In the genomic region with DNA sequence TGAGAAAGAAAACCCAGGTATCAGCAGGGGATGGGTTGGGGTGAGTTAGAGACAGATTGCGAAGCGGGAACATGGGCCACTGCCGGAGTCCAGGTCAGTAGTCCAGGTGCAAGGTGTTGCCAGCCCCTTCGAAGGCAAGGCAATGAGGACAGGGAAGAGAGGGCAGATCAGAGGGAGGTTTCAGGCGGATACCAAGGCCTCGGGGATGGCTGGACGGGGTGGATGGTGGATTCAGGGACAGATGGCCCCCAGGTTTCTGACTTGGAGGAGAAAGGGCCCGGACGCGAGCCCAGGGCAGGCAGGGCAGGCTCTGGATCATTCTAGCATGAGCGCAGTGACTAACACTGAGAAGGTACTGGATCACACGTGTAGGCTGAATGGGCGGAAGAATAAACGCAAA, we compare ENCODE assay signal across 16 cellular contexts. TPM values are rescaled to one million over a fixed set of nuclear protein-coding genes. Genes with fewer than 3 reads are reported as not detected.
A peak's percentile ranks its signal among the peaks of the same experiment; 100 is the strongest.
DNase-seq lines count a peak whose midpoint lies in the region; ATAC-seq and TF ChIP-seq lines count a peak whose summit lies in the region.
"Had no signal": no experiment of that assay in that cellular context is flagged by ENCODE, and none has a peak within 500 bp of the region (broad histone marks: within the 10 kb centered on the region; RNA-seq: fewer than 3 reads in every experiment).

No MANE protein-coding gene starts in this region.

- H3K27ac Mint-ChIP-seq in activated naive CD8-positive, alpha-beta T cell treated with anti-CD3 and anti-CD28 coated beads, Interleukin-2, amount 10 ng/mL, durations not matched to agents 7 days and 5 days = peak overlapping the region; percentile 32
- H3K27ac Mint-ChIP-seq in activated naive CD8-positive, alpha-beta T cell treated with anti-CD3 and anti-CD28 coated beads, Interleukin-2, amount 50 U/mL, for 24 hours = no peak overlapping the region
- H3K27ac Mint-ChIP-seq in stimulated activated naive CD8-positive, alpha-beta T cell treated with anti-CD3 and anti-CD28 coated beads, Interleukin-15, amount 100 ng/mL, for 72 hours = peak overlapping the region; percentile 5 to 59
- no peak overlapping the region for H3K27ac Mint-ChIP-seq in glutamatergic neuron (ENCODE audit: unreplicated experiment)
- H3K27ac Mint-ChIP-seq: B cell, GM23338, H9 had no signal

- TF ChIP-seq CTCF in glutamatergic neuron (IDR thresholded peaks at IDR 0.05; ENCODE audit: partially characterized antibody, unreplicated experiment) = no peak

- peaks cover 3% of the 10 kb centered on the region for H3K4me1 Mint-ChIP-seq in activated naive CD8-positive, alpha-beta T cell treated with anti-CD3 and anti-CD28 coated beads, Interleukin-2, amount 10 ng/mL, durations not matched to agents 7 days and 5 days
- H3K4me1 Mint-ChIP-seq in activated naive CD8-positive, alpha-beta T cell treated with anti-CD3 and anti-CD28 coated beads, Interleukin-2, amount 50 U/mL, for 24 hours = no peaks in the 10 kb centered on the region
- peaks cover 8% of the 10 kb centered on the region for H3K4me1 Mint-ChIP-seq in stimulated activated naive CD8-positive, alpha-beta T cell treated with anti-CD3 and anti-CD28 coated beads, Interleukin-15, amount 100 ng/mL, for 72 hours
- H3K4me1 Mint-ChIP-seq in glutamatergic neuron (ENCODE audit: low read depth, unreplicated experiment) = peaks cover 26% of the 10 kb centered on the region
- H3K4me1 Mint-ChIP-seq: B cell had no signal

- no peak overlapping the region for H3K4me3 Mint-ChIP-seq in activated naive CD8-positive, alpha-beta T cell treated with anti-CD3 and anti-CD28 coated beads, Interleukin-2, amount 10 ng/mL, durations not matched to agents 7 days and 5 days
- no peak overlapping the region for H3K4me3 Mint-ChIP-seq in activated naive CD8-positive, alpha-beta T cell treated with anti-CD3 and anti-CD28 coated beads, Interleukin-2, amount 50 U/mL, for 24 hours
- H3K4me3 Mint-ChIP-seq in stimulated activated naive CD8-positive, alpha-beta T cell treated with anti-CD3 and anti-CD28 coated beads, Interleukin-15, amount 100 ng/mL, for 72 hours = no peak overlapping the region
- peak overlapping the region; percentile 55 for H3K4me3 Mint-ChIP-seq in glutamatergic neuron (ENCODE audit: unreplicated experiment)
- H3K4me3 Mint-ChIP-seq: B cell; CD4-positive, alpha-beta memory T cell; GM23338; H9 had no signal

- no peaks in the 10 kb centered on the region for H3K36me3 Mint-ChIP-seq in activated naive CD8-positive, alpha-beta T cell treated with anti-CD3 and anti-CD28 coated beads, Interleukin-2, amount 10 ng/mL, durations not matched to agents 7 days and 5 days
- no peaks in the 10 kb centered on the region for H3K36me3 Mint-ChIP-seq in activated naive CD8-positive, alpha-beta T cell treated with anti-CD3 and anti-CD28 coated beads, Interleukin-2, amount 50 U/mL, for 24 hours (ENCODE audit: low read depth)
- H3K36me3 Mint-ChIP-seq in glutamatergic neuron (ENCODE audit: unreplicated experiment) = peaks cover 4% of the 10 kb centered on the region
- H3K36me3 Mint-ChIP-seq: CD4-positive, alpha-beta memory T cell had no signal

- H3K9me3 Mint-ChIP-seq in activated naive CD8-positive, alpha-beta T cell treated with anti-CD3 and anti-CD28 coated beads, Interleukin-2, amount 10 ng/mL, durations not matched to agents 7 days and 5 days = no peaks in the 10 kb centered on the region
- no peaks in the 10 kb centered on the region for H3K9me3 Mint-ChIP-seq in activated naive CD8-positive, alpha-beta T cell treated with anti-CD3 and anti-CD28 coated beads, Interleukin-2, amount 50 U/mL, for 24 hours
- H3K9me3 Mint-ChIP-seq in stimulated activated naive CD8-positive, alpha-beta T cell treated with anti-CD3 and anti-CD28 coated beads, Interleukin-15, amount 100 ng/mL, for 72 hours = no peaks in the 10 kb centered on the region
- H3K9me3 Mint-ChIP-seq in glutamatergic neuron (ENCODE audit: unreplicated experiment) = peaks cover 11% of the 10 kb centered on the region
- H3K9me3 Mint-ChIP-seq: GM23338, H9 had no signal

- POLR2A ChIA-PET in activated naive CD8-positive, alpha-beta T cell treated with anti-CD3 and anti-CD28 coated beads, Interleukin-2, amount 10 ng/mL, durations not matched to agents 7 days and 5 days (lab: Charles Lee) = no interaction called here

- no peak for ATAC-seq in activated naive CD8-positive, alpha-beta T cell treated with anti-CD3 and anti-CD28 coated beads, Interleukin-2, amount 10 ng/mL, durations not matched to agents 7 days and 5 days (ENCODE audit: low read depth)
- ATAC-seq in activated naive CD8-positive, alpha-beta T cell treated with anti-CD3 and anti-CD28 coated beads, Interleukin-2, amount 50 U/mL, for 24 hours = no peak
- ATAC-seq in stimulated activated naive CD8-positive, alpha-beta T cell treated with anti-CD3 and anti-CD28 coated beads, Interleukin-15, amount 100 ng/mL, for 72 hours = no peak
- ATAC-seq in stimulated activated naive CD8-positive, alpha-beta T cell treated with anti-CD3 and anti-CD28 coated beads, Interleukin-15, Interleukin-2, amounts not matched to agents 100 U/mL and 50 U/mL, for 24 hours = no peak
- ATAC-seq: GM23338, HCT116 had no signal

- no peak for DNase-seq in activated naive CD8-positive, alpha-beta T cell treated with anti-CD3 and anti-CD28 coated beads, Interleukin-2, amount 10 ng/mL, durations not matched to agents 7 days and 5 days
- DNase-seq in activated naive CD8-positive, alpha-beta T cell treated with anti-CD3 and anti-CD28 coated beads, Interleukin-2, amount 50 U/mL, for 24 hours = no peak
- no peak for DNase-seq in stimulated activated naive CD8-positive, alpha-beta T cell treated with anti-CD3 and anti-CD28 coated beads, Interleukin-15, amount 100 ng/mL, for 72 hours
- no peak for DNase-seq in stimulated activated naive CD8-positive, alpha-beta T cell treated with anti-CD3 and anti-CD28 coated beads, Interleukin-15, Interleukin-2, amounts not matched to agents 100 U/mL and 50 U/mL, for 24 hours
- no peak for DNase-seq in glutamatergic neuron
- no peak for DNase-seq in NCI-H2081 (lab: John Stamatoyannopoulos, UW)
- DNase-seq: C1 segment of cervical spinal cord; Calu3; CD4-positive, alpha-beta memory T cell; DMS53; DMS79 treated with DMSO at 0.1 percent for 48 hours; GF-D8; H9 had no signal

- peaks cover 16% of the 10 kb centered on the region for H3K27me3 Mint-ChIP-seq in activated naive CD8-positive, alpha-beta T cell treated with anti-CD3 and anti-CD28 coated beads, Interleukin-2, amount 10 ng/mL, durations not matched to agents 7 days and 5 days
- no peaks in the 10 kb centered on the region for H3K27me3 Mint-ChIP-seq in activated naive CD8-positive, alpha-beta T cell treated with anti-CD3 and anti-CD28 coated beads, Interleukin-2, amount 50 U/mL, for 24 hours
- H3K27me3 Mint-ChIP-seq in stimulated activated naive CD8-positive, alpha-beta T cell treated with anti-CD3 and anti-CD28 coated beads, Interleukin-15, amount 100 ng/mL, for 72 hours = peaks cover 23% of the 10 kb centered on the region
- no peaks in the 10 kb centered on the region for H3K27me3 Mint-ChIP-seq in glutamatergic neuron (ENCODE audit: unreplicated experiment)

RNA-seq across cellular contexts. Expression of gene IGSF9B, which starts 25.4 kb away (rescaled TPM):
- total RNA-seq in activated naive CD8-positive, alpha-beta T cell treated with anti-CD3 and anti-CD28 coated beads, Interleukin-2, amount 10 ng/mL, durations not matched to agents 7 days and 5 days = 10 to 100 TPM; 91.8 to 99.7 TPM
- 209 TPM for total RNA-seq in glutamatergic neuron (ENCODE audit: unreplicated experiment)

Comparison
In these comparisons a context has a peak if more than half of its experiments do, and no peak if none do; other contexts are left out.
1. H3K27ac Mint-ChIP-seq: peak in activated naive CD8-positive, alpha-beta T cell treated with anti-CD3 and anti-CD28 coated beads, Interleukin-2, amount 10 ng/mL, durations not matched to agents 7 days and 5 days (single experiment) and stimulated activated naive CD8-positive, alpha-beta T cell treated with anti-CD3 and anti-CD28 coated beads, Interleukin-15, amount 100 ng/mL, for 72 hours (2 of 2); none in activated naive CD8-positive, alpha-beta T cell treated with anti-CD3 and anti-CD28 coated beads, Interleukin-2, amount 50 U/mL, for 24 hours (single experiment) and glutamatergic neuron (single experiment).